ENCODE assay signal across 2 cellular contexts in the genomic region with DNA sequence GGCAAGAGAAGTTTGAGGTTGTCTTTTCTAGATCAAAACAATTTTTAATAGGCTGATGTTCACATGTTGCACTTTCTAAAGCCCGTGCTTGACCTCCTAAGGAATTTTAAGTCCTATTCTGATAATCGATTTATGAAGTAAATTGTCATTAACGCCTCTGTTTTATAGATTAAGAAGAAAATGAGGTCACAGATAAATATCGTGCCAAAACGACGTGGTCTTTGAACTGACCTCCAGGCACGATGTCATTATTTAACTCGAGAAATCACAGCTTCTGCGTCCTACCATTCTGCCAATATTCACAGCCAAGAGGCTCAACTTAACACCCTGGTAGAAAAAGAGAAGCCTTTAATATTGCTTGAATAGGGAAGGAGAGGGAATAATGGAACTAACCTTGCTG.
TF ChIP-seq lines count a peak whose summit lies in the region.

No MANE protein-coding gene starts in this region.

TF ChIP-seq in SK-N-SH, 30 proteins besides CTCF, POLR2A, EP300 and RAD21 (continued from another document):
- TF ChIP-seq, protein P1, sequence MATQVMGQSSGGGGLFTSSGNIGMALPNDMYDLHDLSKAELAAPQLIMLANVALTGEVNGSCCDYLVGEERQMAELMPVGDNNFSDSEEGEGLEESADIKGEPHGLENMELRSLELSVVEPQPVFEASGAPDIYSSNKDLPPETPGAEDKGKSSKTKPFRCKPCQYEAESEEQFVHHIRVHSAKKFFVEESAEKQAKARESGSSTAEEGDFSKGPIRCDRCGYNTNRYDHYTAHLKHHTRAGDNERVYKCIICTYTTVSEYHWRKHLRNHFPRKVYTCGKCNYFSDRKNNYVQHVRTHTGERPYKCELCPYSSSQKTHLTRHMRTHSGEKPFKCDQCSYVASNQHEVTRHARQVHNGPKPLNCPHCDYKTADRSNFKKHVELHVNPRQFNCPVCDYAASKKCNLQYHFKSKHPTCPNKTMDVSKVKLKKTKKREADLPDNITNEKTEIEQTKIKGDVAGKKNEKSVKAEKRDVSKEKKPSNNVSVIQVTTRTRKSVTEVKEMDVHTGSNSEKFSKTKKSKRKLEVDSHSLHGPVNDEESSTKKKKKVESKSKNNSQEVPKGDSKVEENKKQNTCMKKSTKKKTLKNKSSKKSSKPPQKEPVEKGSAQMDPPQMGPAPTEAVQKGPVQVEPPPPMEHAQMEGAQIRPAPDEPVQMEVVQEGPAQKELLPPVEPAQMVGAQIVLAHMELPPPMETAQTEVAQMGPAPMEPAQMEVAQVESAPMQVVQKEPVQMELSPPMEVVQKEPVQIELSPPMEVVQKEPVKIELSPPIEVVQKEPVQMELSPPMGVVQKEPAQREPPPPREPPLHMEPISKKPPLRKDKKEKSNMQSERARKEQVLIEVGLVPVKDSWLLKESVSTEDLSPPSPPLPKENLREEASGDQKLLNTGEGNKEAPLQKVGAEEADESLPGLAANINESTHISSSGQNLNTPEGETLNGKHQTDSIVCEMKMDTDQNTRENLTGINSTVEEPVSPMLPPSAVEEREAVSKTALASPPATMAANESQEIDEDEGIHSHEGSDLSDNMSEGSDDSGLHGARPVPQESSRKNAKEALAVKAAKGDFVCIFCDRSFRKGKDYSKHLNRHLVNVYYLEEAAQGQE (IDR thresholded peaks at IDR 0.05; ENCODE audit: low read depth, low read length): no peak
- TF ChIP-seq SIN3A (IDR thresholded peaks at IDR 0.05; ENCODE audit: borderline replicate concordance, low read depth, low read length): no peak
- no peak for TF ChIP-seq YY1 (IDR thresholded peaks at IDR 0.05; ENCODE audit: low read depth)
- no peak for TF ChIP-seq FOXM1 (IDR thresholded peaks at IDR 0.05; ENCODE audit: low read depth)
- TF ChIP-seq JUND (IDR thresholded peaks at IDR 0.05): no peak
- TF ChIP-seq POLR2AphosphoS5 (IDR thresholded peaks at IDR 0.05; ENCODE audit: low read depth, low read length): no peak
- no peak for TF ChIP-seq RCOR1 (IDR thresholded peaks at IDR 0.05; ENCODE audit: low read length)
- TF ChIP-seq NRF1 (IDR thresholded peaks at IDR 0.05; ENCODE audit: low read depth, low read length): no peak

TF ChIP-seq in SK-N-SH treated with all-trans-retinoic acid at 6 μM for 48 hours, 23 proteins besides CTCF, POLR2A, EP300 and RAD21 (continued from another document):
- TF ChIP-seq, protein P2, sequence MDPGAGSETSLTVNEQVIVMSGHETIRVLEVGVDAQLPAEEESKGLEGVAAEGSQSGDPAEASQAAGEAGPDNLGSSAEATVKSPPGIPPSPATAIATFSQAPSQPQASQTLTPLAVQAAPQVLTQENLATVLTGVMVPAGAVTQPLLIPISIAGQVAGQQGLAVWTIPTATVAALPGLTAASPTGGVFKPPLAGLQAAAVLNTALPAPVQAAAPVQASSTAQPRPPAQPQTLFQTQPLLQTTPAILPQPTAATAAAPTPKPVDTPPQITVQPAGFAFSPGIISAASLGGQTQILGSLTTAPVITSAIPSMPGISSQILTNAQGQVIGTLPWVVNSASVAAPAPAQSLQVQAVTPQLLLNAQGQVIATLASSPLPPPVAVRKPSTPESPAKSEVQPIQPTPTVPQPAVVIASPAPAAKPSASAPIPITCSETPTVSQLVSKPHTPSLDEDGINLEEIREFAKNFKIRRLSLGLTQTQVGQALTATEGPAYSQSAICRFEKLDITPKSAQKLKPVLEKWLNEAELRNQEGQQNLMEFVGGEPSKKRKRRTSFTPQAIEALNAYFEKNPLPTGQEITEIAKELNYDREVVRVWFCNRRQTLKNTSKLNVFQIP (CRISPR knock-in tag; IDR thresholded peaks at IDR 0.05; ENCODE audit: borderline replicate concordance, low read depth): no peak
- no peak for TF ChIP-seq ZNF565 (CRISPR knock-in tag; conservative IDR thresholded peaks at IDR 0.05; ENCODE audit: low read depth)
- TF ChIP-seq SNAI2 (CRISPR knock-in tag; IDR thresholded peaks at IDR 0.05): no peak
- no peak for TF ChIP-seq CSDC2 (CRISPR knock-in tag; IDR thresholded peaks at IDR 0.05)
- no peak for TF ChIP-seq ZC3H10 (CRISPR knock-in tag; IDR thresholded peaks at IDR 0.05)
- TF ChIP-seq, protein P3, sequence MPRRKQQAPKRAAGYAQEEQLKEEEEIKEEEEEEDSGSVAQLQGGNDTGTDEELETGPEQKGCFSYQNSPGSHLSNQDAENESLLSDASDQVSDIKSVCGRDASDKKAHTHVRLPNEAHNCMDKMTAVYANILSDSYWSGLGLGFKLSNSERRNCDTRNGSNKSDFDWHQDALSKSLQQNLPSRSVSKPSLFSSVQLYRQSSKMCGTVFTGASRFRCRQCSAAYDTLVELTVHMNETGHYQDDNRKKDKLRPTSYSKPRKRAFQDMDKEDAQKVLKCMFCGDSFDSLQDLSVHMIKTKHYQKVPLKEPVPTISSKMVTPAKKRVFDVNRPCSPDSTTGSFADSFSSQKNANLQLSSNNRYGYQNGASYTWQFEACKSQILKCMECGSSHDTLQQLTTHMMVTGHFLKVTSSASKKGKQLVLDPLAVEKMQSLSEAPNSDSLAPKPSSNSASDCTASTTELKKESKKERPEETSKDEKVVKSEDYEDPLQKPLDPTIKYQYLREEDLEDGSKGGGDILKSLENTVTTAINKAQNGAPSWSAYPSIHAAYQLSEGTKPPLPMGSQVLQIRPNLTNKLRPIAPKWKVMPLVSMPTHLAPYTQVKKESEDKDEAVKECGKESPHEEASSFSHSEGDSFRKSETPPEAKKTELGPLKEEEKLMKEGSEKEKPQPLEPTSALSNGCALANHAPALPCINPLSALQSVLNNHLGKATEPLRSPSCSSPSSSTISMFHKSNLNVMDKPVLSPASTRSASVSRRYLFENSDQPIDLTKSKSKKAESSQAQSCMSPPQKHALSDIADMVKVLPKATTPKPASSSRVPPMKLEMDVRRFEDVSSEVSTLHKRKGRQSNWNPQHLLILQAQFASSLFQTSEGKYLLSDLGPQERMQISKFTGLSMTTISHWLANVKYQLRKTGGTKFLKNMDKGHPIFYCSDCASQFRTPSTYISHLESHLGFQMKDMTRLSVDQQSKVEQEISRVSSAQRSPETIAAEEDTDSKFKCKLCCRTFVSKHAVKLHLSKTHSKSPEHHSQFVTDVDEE (CRISPR knock-in tag; IDR thresholded peaks at IDR 0.05): no peak
- no peak for TF ChIP-seq TCF4 (CRISPR knock-in tag; IDR thresholded peaks at IDR 0.05; ENCODE audit: borderline replicate concordance)
- TF ChIP-seq, protein P4, sequence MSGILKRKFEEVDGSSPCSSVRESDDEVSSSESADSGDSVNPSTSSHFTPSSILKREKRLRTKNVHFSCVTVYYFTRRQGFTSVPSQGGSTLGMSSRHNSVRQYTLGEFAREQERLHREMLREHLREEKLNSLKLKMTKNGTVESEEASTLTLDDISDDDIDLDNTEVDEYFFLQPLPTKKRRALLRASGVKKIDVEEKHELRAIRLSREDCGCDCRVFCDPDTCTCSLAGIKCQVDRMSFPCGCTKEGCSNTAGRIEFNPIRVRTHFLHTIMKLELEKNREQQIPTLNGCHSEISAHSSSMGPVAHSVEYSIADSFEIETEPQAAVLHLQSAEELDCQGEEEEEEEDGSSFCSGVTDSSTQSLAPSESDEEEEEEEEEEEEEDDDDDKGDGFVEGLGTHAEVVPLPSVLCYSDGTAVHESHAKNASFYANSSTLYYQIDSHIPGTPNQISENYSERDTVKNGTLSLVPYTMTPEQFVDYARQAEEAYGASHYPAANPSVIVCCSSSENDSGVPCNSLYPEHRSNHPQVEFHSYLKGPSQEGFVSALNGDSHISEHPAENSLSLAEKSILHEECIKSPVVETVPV (CRISPR knock-in tag; IDR thresholded peaks at IDR 0.05): no peak
TF ChIP-seq in SK-N-SH treated with all-trans-retinoic acid at 6 μM for 48 hours: peak in this region for 0.
